Comparison of ENCODE assay signal across 20 cellular contexts in the genomic region with DNA sequence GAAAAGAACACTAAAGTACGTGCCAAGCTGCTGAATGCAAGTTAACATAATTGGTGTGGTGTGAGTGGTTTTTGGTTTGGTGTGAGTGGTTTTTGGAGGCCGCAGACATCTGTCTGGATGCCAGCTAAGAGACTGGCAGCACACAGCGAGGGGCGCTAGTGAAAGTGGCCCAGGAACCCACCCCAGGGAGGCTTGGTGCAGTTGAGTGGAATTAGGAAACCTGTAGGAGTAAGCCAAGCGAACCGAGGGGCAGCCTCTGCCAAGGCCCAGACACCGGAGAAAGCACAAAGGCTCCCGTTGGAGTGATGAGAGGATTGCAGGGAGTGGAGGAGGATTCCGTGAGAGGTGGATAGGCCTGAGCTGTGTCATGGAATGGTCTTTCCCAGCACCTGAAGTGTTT. TPM values are rescaled to one million over a fixed set of nuclear protein-coding genes. Genes with fewer than 3 reads are reported as not detected.
DNase-seq lines count a peak whose midpoint lies in the region; ATAC-seq lines count a peak whose summit lies in the region.
"Had no signal": no experiment of that assay in that cellular context is flagged by ENCODE, and none has a peak within 500 bp of the region (broad histone marks: within the 10 kb centered on the region; RNA-seq: fewer than 3 reads in every experiment).

No MANE protein-coding gene starts in this region.

- DNase-seq in DMS79 (lab: John Stamatoyannopoulos, UW) (peak; percentile 89), NCI-H2196 (lab: John Stamatoyannopoulos, UW; ENCODE audit: unreplicated experiment) (no peak), NCI-H2171 (lab: John Stamatoyannopoulos, UW) (no peak), NCI-H1694 (lab: John Stamatoyannopoulos, UW) (no peak), SW 1271 (lab: John Stamatoyannopoulos, UW) (no peak)
- peak; percentile 36 for DNase-seq in Jurkat, Clone E6-1 (ENCODE audit: low read depth, low spot score)
- DNase-seq in central memory CD8-positive, alpha-beta T cell (ENCODE audit: low spot score in 2 of 2) = no peak
- no peak for DNase-seq in naive thymus-derived CD4-positive, alpha-beta T cell
- DNase-seq: activated CD4-positive, alpha-beta T cell treated with anti-CD3 and anti-CD28 coated beads for 4 hours; CD4-positive, alpha-beta memory T cell; DMS53; gastrocnemius medialis; islet precursor cell; NCI-H146; sigmoid colon; stomach; upper lobe of right lung had no signal

- peak overlapping the region; percentile 85 for H3K27ac Mint-ChIP-seq in central memory CD8-positive, alpha-beta T cell (ENCODE audit: low read depth)
- H3K27ac Mint-ChIP-seq in naive thymus-derived CD4-positive, alpha-beta T cell = peak overlapping the region in 8 of 9 donors; percentile 17 to 72 (median 46)

- no peak for ATAC-seq in central memory CD8-positive, alpha-beta T cell (replicated peaks; ENCODE audit: extremely low read depth, poor library complexity, severe bottlenecking)
- no peak for ATAC-seq in naive thymus-derived CD4-positive, alpha-beta T cell
- ATAC-seq: gastrocnemius medialis, upper lobe of right lung had no signal

- no peaks in the 10 kb centered on the region for H3K27me3 Mint-ChIP-seq in central memory CD8-positive, alpha-beta T cell
- H3K27me3 Mint-ChIP-seq in naive thymus-derived CD4-positive, alpha-beta T cell = no peaks in the 10 kb centered on the region
- H3K27me3 Mint-ChIP-seq: CD4-positive, alpha-beta memory T cell had no signal

- no peak overlapping the region for H3K27ac ChIP-seq in naive thymus-derived CD4-positive, alpha-beta T cell (ENCODE audit: low read depth, low read length)
- H3K27ac ChIP-seq: coronary artery, prostate gland, upper lobe of right lung had no signal

- peaks cover 65% of the 10 kb centered on the region for H3K36me3 Mint-ChIP-seq in central memory CD8-positive, alpha-beta T cell (ENCODE audit: insufficient read depth)
- H3K36me3 Mint-ChIP-seq in naive thymus-derived CD4-positive, alpha-beta T cell = peaks cover 21 to 76% (median 36%) of the 10 kb centered on the region in 5 donors

- H3K27me3 ChIP-seq in naive thymus-derived CD4-positive, alpha-beta T cell (ENCODE audit: control insufficient read depth in 2 of 2, insufficient read depth in 2 of 2, low read length in 2 of 2) = no peaks in the 10 kb centered on the region
- H3K27me3 ChIP-seq: gastrocnemius medialis, sigmoid colon, stomach, upper lobe of right lung had no signal

- no peak overlapping the region for H3K4me3 ChIP-seq in Jurkat, Clone E6-1 (ENCODE audit: low read length)
- no peak overlapping the region for H3K4me3 ChIP-seq in naive thymus-derived CD4-positive, alpha-beta T cell (ENCODE audit: low read length)
- H3K4me3 ChIP-seq: coronary artery, gastrocnemius medialis, prostate gland, sigmoid colon, stomach, upper lobe of right lung had no signal

- no peak overlapping the region for H3K4me3 Mint-ChIP-seq in central memory CD8-positive, alpha-beta T cell
- H3K4me3 Mint-ChIP-seq in naive thymus-derived CD4-positive, alpha-beta T cell = no peak overlapping the region
- H3K4me3 Mint-ChIP-seq: CD4-positive, alpha-beta memory T cell had no signal

- H3K9me3 ChIP-seq in naive thymus-derived CD4-positive, alpha-beta T cell (ENCODE audit: control insufficient read depth in 2 of 3, low read length in 3 of 3) = no peaks in the 10 kb centered on the region
- H3K9me3 ChIP-seq: gastrocnemius medialis, prostate gland, sigmoid colon, stomach, upper lobe of right lung had no signal

- peaks cover 20 to 83% (median 40%) of the 10 kb centered on the region in 3 experiments for H3K36me3 ChIP-seq in naive thymus-derived CD4-positive, alpha-beta T cell (ENCODE audit: control insufficient read depth in 2 of 3, insufficient read depth in 3 of 3, low read length in 3 of 3)

- no peaks in the 10 kb centered on the region for H3K4me1 ChIP-seq in naive thymus-derived CD4-positive, alpha-beta T cell (ENCODE audit: control insufficient read depth in 2 of 2, insufficient read depth in 2 of 2, low read length in 2 of 2)
- H3K4me1 ChIP-seq: gastrocnemius medialis, prostate gland, stomach, upper lobe of right lung had no signal

- CTCF ChIA-PET in naive thymus-derived CD4-positive, alpha-beta T cell (lab: Charles Lee) = no interaction called here

- intact Hi-C loops in naive thymus-derived CD4-positive, alpha-beta T cell (cut with micrococcal nuclease) = no loop called here

- H3K4me1 Mint-ChIP-seq in central memory CD8-positive, alpha-beta T cell = no peaks in the 10 kb centered on the region
- H3K4me1 Mint-ChIP-seq in naive thymus-derived CD4-positive, alpha-beta T cell = peaks cover 0 to 4% (median 0%) of the 10 kb centered on the region in 7 donors
- H3K4me1 Mint-ChIP-seq: CD4-positive, alpha-beta memory T cell had no signal

- POLR2A ChIA-PET in naive thymus-derived CD4-positive, alpha-beta T cell (lab: Charles Lee) = no interaction called here

- H3K9me3 Mint-ChIP-seq in central memory CD8-positive, alpha-beta T cell = no peaks in the 10 kb centered on the region
- no peaks in the 10 kb centered on the region for H3K9me3 Mint-ChIP-seq in naive thymus-derived CD4-positive, alpha-beta T cell

RNA-seq across cellular contexts. Expression of a gene that starts 24.6 kb away (rescaled TPM):
- polyA plus RNA-seq in Jurkat, Clone E6-1 (2012; ENCODE audit: insufficient read depth, insufficient read length) = not detected
- total RNA-seq in naive thymus-derived CD4-positive, alpha-beta T cell = under 1 TPM in 4 of 5 experiments, not detected in 1; 0.46 to 0.80 (median 0.66) TPM
- polyA plus RNA-seq in naive thymus-derived CD4-positive, alpha-beta T cell = not detected
- total RNA-seq: prostate gland, SK-MEL-5, stomach, upper lobe of right lung had no signal
- polyA plus RNA-seq: CD4-positive, alpha-beta memory T cell; stomach had no signal

Comparison
In these comparisons a context has a peak if more than half of its experiments do, and no peak if none do; other contexts are left out.
1. DNase-seq: peak in DMS79 (single experiment) and Jurkat, Clone E6-1 (single experiment); none in central memory CD8-positive, alpha-beta T cell (0 of 2), naive thymus-derived CD4-positive, alpha-beta T cell (0 of 9), NCI-H2196 (single experiment), NCI-H2171 (single experiment), NCI-H1694 (single experiment) and SW 1271 (0 of 2).